In genomic region chr6:91654844-91655192, GRCh38 we compare ENCODE assay signal across 1 cellular context.
TF ChIP-seq lines count a peak whose summit lies in the region.

No MANE protein-coding gene starts in this region.

TF ChIP-seq in GM23338, 12 proteins besides CTCF, POLR2A, EP300 and RAD21 (continued from another document):
- TF ChIP-seq ZNF462 (CRISPR knock-in tag; IDR thresholded peaks at IDR 0.05) (no peak), EZH2 (IDR thresholded peaks at IDR 0.05; ENCODE audit: low read depth, unreplicated experiment) (no peak)
TF ChIP-seq in GM23338: peak in this region for 0.
